In the genomic region with DNA sequence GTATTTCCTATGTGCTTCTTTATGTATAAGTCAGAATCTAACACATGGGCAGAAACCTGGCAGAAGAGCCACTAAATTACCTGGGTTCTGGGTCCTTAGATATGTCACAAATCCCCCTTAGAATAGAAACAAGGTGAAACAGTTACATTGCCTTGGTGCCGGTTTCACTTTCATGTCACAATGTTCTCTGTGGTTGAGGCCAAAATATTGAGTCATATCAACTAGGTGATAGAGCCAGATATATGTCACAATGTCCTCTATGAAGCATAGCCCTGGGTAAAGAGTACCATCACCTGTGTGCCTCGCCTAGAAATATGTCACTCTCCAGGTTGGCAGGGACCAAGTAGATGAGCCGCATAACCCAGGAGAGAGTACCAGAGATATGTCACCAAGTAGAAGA, we compare ENCODE assay signal across 21 cellular contexts.
A peak's percentile ranks its signal among the peaks of the same experiment; 100 is the strongest.
DNase-seq lines count a peak whose midpoint lies in the region; ATAC-seq and TF ChIP-seq lines count a peak whose summit lies in the region.
"Had no signal": no experiment of that assay in that cellular context is flagged by ENCODE, and none has a peak within 500 bp of the region (broad histone marks: within the 10 kb centered on the region; RNA-seq: fewer than 3 reads in every experiment).

No MANE protein-coding gene starts in this region.

- no peak for TF ChIP-seq CTCF in activated CD8-positive, alpha-beta T cell treated with anti-CD3 and anti-CD28 coated beads for 36 hours (IDR thresholded peaks at IDR 0.05)
- TF ChIP-seq CTCF in ovary (IDR thresholded peaks at IDR 0.05), result no peak

- no peaks in the 10 kb centered on the region for H3K9me3 Mint-ChIP-seq in activated CD8-positive, alpha-beta T cell treated with anti-CD3 and anti-CD28 coated beads for 36 hours
- H3K9me3 Mint-ChIP-seq in activated CD8-positive, alpha-beta T cell treated with anti-CD3 and anti-CD28 coated beads, Interleukin-2, amount 10 ng/mL, durations not matched to agents 7 days and 5 days (ENCODE audit: insufficient read depth), result no peaks in the 10 kb centered on the region
- H3K9me3 Mint-ChIP-seq: CD8-positive, alpha-beta T cell had no signal

- intact Hi-C loops in activated CD8-positive, alpha-beta T cell treated with anti-CD3 and anti-CD28 coated beads for 36 hours (cut with micrococcal nuclease), result no loop called here
- intact Hi-C loops in ovary (cut with DNase I), result no loop called here

- TF ChIP-seq POLR2A in ovary (IDR thresholded peaks at IDR 0.05), result no peak

- H3K27me3 ChIP-seq in ovary, result no peaks in the 10 kb centered on the region
- H3K27me3 ChIP-seq: BLaER1 treated with 17β-estradiol and CSF1 and Interleukin-3, amounts not matched to agents 10 nM and 100 nM had no signal

- peak; percentile 27 for ATAC-seq in activated CD8-positive, alpha-beta T cell treated with anti-CD3 and anti-CD28 coated beads for 36 hours
- no peak for ATAC-seq in activated CD8-positive, alpha-beta T cell treated with anti-CD3 and anti-CD28 coated beads, Interleukin-2, amount 10 ng/mL, durations not matched to agents 7 days and 5 days
- ATAC-seq in GM19452 (IDR thresholded peaks at IDR 0.05; ENCODE audit: unreplicated experiment) (peak; percentile 87), HG02798 (IDR thresholded peaks at IDR 0.05; ENCODE audit: poor library complexity, unreplicated experiment) (peak; percentile 42), HG03521 (IDR thresholded peaks at IDR 0.05; ENCODE audit: unreplicated experiment) (peak; percentile 69), HG03139 (IDR thresholded peaks at IDR 0.05; ENCODE audit: unreplicated experiment) (no peak), HG02623 (IDR thresholded peaks at IDR 0.05; ENCODE audit: unreplicated experiment) (no peak)
- ATAC-seq: CD8-positive, alpha-beta T cell; GM12878; GM23338; HCT116; K562 had no signal

- no peaks in the 10 kb centered on the region for H3K27me3 Mint-ChIP-seq in activated CD8-positive, alpha-beta T cell treated with anti-CD3 and anti-CD28 coated beads for 36 hours
- H3K27me3 Mint-ChIP-seq in activated CD8-positive, alpha-beta T cell treated with anti-CD3 and anti-CD28 coated beads, Interleukin-2, amount 10 ng/mL, durations not matched to agents 7 days and 5 days (ENCODE audit: low read depth), result no peaks in the 10 kb centered on the region

- H3K4me3 Mint-ChIP-seq in activated CD8-positive, alpha-beta T cell treated with anti-CD3 and anti-CD28 coated beads for 36 hours, result no peak overlapping the region
- no peak overlapping the region for H3K4me3 Mint-ChIP-seq in activated CD8-positive, alpha-beta T cell treated with anti-CD3 and anti-CD28 coated beads, Interleukin-2, amount 10 ng/mL, durations not matched to agents 7 days and 5 days
- H3K4me3 Mint-ChIP-seq: CD8-positive, alpha-beta T cell; GM23338 had no signal

- H3K4me1 ChIP-seq in ovary (ENCODE audit: insufficient read depth), result no peaks in the 10 kb centered on the region
- H3K4me1 ChIP-seq: BLaER1 treated with 17β-estradiol and CSF1 and Interleukin-3, amounts not matched to agents 10 nM and 100 nM had no signal

- no peaks in the 10 kb centered on the region for H3K4me1 Mint-ChIP-seq in activated CD8-positive, alpha-beta T cell treated with anti-CD3 and anti-CD28 coated beads for 36 hours (ENCODE audit: low read depth)
- H3K4me1 Mint-ChIP-seq in activated CD8-positive, alpha-beta T cell treated with anti-CD3 and anti-CD28 coated beads, Interleukin-2, amount 10 ng/mL, durations not matched to agents 7 days and 5 days (ENCODE audit: low read depth), result no peaks in the 10 kb centered on the region
- H3K4me1 Mint-ChIP-seq: GM23338 had no signal

- CTCF ChIA-PET in activated CD8-positive, alpha-beta T cell treated with anti-CD3 and anti-CD28 coated beads for 36 hours (lab: Charles Lee), result no interaction called here
- CTCF ChIA-PET in activated CD8-positive, alpha-beta T cell treated with anti-CD3 and anti-CD28 coated beads, Interleukin-2, amount 10 ng/mL, durations not matched to agents 7 days and 5 days (lab: Charles Lee), result no interaction called here

- POLR2A ChIA-PET in activated CD8-positive, alpha-beta T cell treated with anti-CD3 and anti-CD28 coated beads for 36 hours (lab: Charles Lee), result no interaction called here
- POLR2A ChIA-PET in activated CD8-positive, alpha-beta T cell treated with anti-CD3 and anti-CD28 coated beads, Interleukin-2, amount 10 ng/mL, durations not matched to agents 7 days and 5 days (lab: Charles Lee), result no interaction called here

- no peaks in the 10 kb centered on the region for H3K36me3 ChIP-seq in ovary
- H3K36me3 ChIP-seq: BLaER1 treated with 17β-estradiol and CSF1 and Interleukin-3, amounts not matched to agents 10 nM and 100 nM had no signal

- H3K27ac Mint-ChIP-seq in activated CD8-positive, alpha-beta T cell treated with anti-CD3 and anti-CD28 coated beads for 36 hours, result no peak overlapping the region
- H3K27ac Mint-ChIP-seq in activated CD8-positive, alpha-beta T cell treated with anti-CD3 and anti-CD28 coated beads, Interleukin-2, amount 10 ng/mL, durations not matched to agents 7 days and 5 days, result no peak overlapping the region
- H3K27ac Mint-ChIP-seq: CD8-positive, alpha-beta T cell; GM23338 had no signal

- no peak for TF ChIP-seq EP300 in ovary (IDR thresholded peaks at IDR 0.05)

- no peak overlapping the region for H3K4me3 ChIP-seq in ovary
- H3K4me3 ChIP-seq: BLaER1 treated with 17β-estradiol and CSF1 and Interleukin-3, amounts not matched to agents 10 nM and 100 nM; GM12878; GM23338; K562 had no signal

- peak; percentile 1 for DNase-seq in activated CD8-positive, alpha-beta T cell treated with anti-CD3 and anti-CD28 coated beads for 36 hours
- DNase-seq in activated CD8-positive, alpha-beta T cell treated with anti-CD3 and anti-CD28 coated beads, Interleukin-2, amount 10 ng/mL, durations not matched to agents 7 days and 5 days, result no peak
- DNase-seq in ovary, result no peak
- DNase-seq: Calu3; CD8-positive, alpha-beta T cell; DMS53; EL; NCI-H187 treated with DMSO at 0.1 percent for 48 hours; NCI-H2227 treated with DMSO at 0.1 percent for 48 hours; NCI-H510A treated with DMSO at 0.1 percent for 48 hours; NCI-H774 had no signal

- H3K27ac ChIP-seq in ovary, result no peak overlapping the region
- H3K27ac ChIP-seq: BLaER1 treated with 17β-estradiol and CSF1 and Interleukin-3, amounts not matched to agents 10 nM and 100 nM had no signal

- no peaks in the 10 kb centered on the region for H3K9me3 ChIP-seq in ovary
- H3K9me3 ChIP-seq: BLaER1 treated with 17β-estradiol and CSF1 and Interleukin-3, amounts not matched to agents 10 nM and 100 nM had no signal

- WGBS in ovary, 3 donors, result no CpG with 5 or more reads among the region's 3 CpGs

- no peaks in the 10 kb centered on the region for H3K36me3 Mint-ChIP-seq in activated CD8-positive, alpha-beta T cell treated with anti-CD3 and anti-CD28 coated beads for 36 hours (ENCODE audit: low read depth)
- no peaks in the 10 kb centered on the region for H3K36me3 Mint-ChIP-seq in activated CD8-positive, alpha-beta T cell treated with anti-CD3 and anti-CD28 coated beads, Interleukin-2, amount 10 ng/mL, durations not matched to agents 7 days and 5 days (ENCODE audit: low read depth)
- H3K36me3 Mint-ChIP-seq: CD8-positive, alpha-beta T cell had no signal

Comparison
In these comparisons a context has a peak if more than half of its experiments do, and no peak if none do; other contexts are left out.
1. ATAC-seq: peak in activated CD8-positive, alpha-beta T cell treated with anti-CD3 and anti-CD28 coated beads for 36 hours (single experiment), GM19452 (single experiment), HG02798 (single experiment) and HG03521 (single experiment); none in activated CD8-positive, alpha-beta T cell treated with anti-CD3 and anti-CD28 coated beads, Interleukin-2, amount 10 ng/mL, durations not matched to agents 7 days and 5 days (single experiment), HG03139 (single experiment) and HG02623 (single experiment).